In genomic region chr1:77228836-77229235, GRCh38 we compare ENCODE assay signal across 18 cellular contexts. TPM values are rescaled to one million over a fixed set of nuclear protein-coding genes. Genes with fewer than 3 reads are reported as not detected.
"Had no signal": no experiment of that assay in that cellular context is flagged by ENCODE, and none has a peak within 500 bp of the region (broad histone marks: within the 10 kb centered on the region; RNA-seq: fewer than 3 reads in every experiment).

No MANE protein-coding gene starts in this region.

- H3K27ac Mint-ChIP-seq: activated CD8-positive, alpha-beta T cell treated with anti-CD3 and anti-CD28 coated beads for 36 hours; activated naive CD4-positive, alpha-beta T cell treated with anti-CD3 and anti-CD28 coated beads, Interleukin-2, amount 50 U/mL, for 24 hours; T-helper 17 cell had no signal

- H3K9me3 Mint-ChIP-seq: neural crest cell had no signal

- H3K4me3 ChIP-seq: adrenal gland, esophagus squamous epithelium, stomach, testis, upper lobe of left lung had no signal

- H3K4me1 Mint-ChIP-seq: neural crest cell, T-helper 17 cell had no signal

- H3K4me1 ChIP-seq: adrenal gland, esophagus squamous epithelium, stomach, testis, upper lobe of left lung had no signal

- H3K9me3 ChIP-seq: esophagus squamous epithelium, testis, upper lobe of left lung had no signal

- H3K27me3 Mint-ChIP-seq: activated CD8-positive, alpha-beta T cell treated with anti-CD3 and anti-CD28 coated beads for 36 hours; activated naive CD4-positive, alpha-beta T cell treated with anti-CD3 and anti-CD28 coated beads, Interleukin-2, amount 50 U/mL, for 24 hours; T-helper 17 cell had no signal

- H3K4me3 Mint-ChIP-seq: activated CD8-positive, alpha-beta T cell treated with anti-CD3 and anti-CD28 coated beads for 36 hours; activated naive CD4-positive, alpha-beta T cell treated with anti-CD3 and anti-CD28 coated beads, Interleukin-2, amount 50 U/mL, for 24 hours; neural crest cell; T-helper 17 cell had no signal

- ATAC-seq: activated CD8-positive, alpha-beta T cell treated with anti-CD3 and anti-CD28 coated beads for 36 hours; left ventricle myocardium superior; T-helper 17 cell had no signal

- DNase-seq: activated CD4-positive, alpha-beta T cell treated with anti-CD3 and anti-CD28 coated beads for 4 hours; activated CD8-positive, alpha-beta T cell treated with anti-CD3 and anti-CD28 coated beads for 36 hours; activated effector memory CD4-positive, alpha-beta T cell treated with anti-CD3 and anti-CD28 coated beads, Interleukin-2, amount 50 U/mL, for 16 hours; activated T-cell treated with anti-CD3 and anti-CD28 coated beads, Interleukin-2, amount 50 U/mL, for 48 hours; adrenal gland; esophagus squamous epithelium; hippocampal formation; kidney; left ventricle myocardium superior; stimulated activated CD4-positive, alpha-beta T cell treated with anti-CD3 and anti-CD28 coated beads, Interleukin-12 subunit alpha, Interleukin-12 subunit beta, amount 100 ng/mL, for 4 hours; stimulated activated CD4-positive, alpha-beta T cell treated with anti-CD3 and anti-CD28 coated beads, Interleukin-2, amount 100 ng/mL, for 24 hours; stomach; T-helper 17 cell; testis; upper lobe of left lung had no signal

- H3K27me3 ChIP-seq: adrenal gland, esophagus squamous epithelium, stomach, testis, upper lobe of left lung had no signal

- H3K27ac ChIP-seq: adrenal gland, esophagus squamous epithelium, stomach, testis, upper lobe of left lung had no signal

- H3K36me3 ChIP-seq: adrenal gland, esophagus squamous epithelium, stomach, upper lobe of left lung had no signal

RNA-seq across cellular contexts. Expression of gene AK5, which starts 53.0 kb away (rescaled TPM):
- total RNA-seq: esophagus squamous epithelium, mesenteric fat pad had no signal
